15 cellular contexts compared by ENCODE assay signal in the genomic region with DNA sequence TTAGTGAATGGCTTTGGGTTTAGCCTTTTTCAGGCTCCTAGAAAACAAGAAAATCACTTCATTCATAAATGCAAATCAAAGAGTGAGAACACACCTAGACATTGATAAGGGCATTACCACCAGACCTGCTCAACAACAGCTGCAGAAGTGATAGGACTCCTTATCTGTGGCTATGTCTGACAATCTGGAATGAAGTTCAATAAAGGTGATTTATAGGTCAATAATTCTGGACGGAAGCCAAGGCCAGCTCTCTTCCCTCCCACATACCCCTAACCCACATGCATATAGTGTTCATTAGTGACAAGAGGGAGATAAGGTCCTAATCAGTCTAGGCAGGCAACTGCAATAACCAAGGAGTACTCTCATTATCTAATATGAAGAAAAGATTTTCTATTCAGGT.
DNase-seq lines count a peak whose midpoint lies in the region; ATAC-seq and TF ChIP-seq lines count a peak whose summit lies in the region.
"Had no signal": no experiment of that assay in that cellular context is flagged by ENCODE, and none has a peak within 500 bp of the region (broad histone marks: within the 10 kb centered on the region; RNA-seq: fewer than 3 reads in every experiment).

No MANE protein-coding gene starts in this region.

- TF ChIP-seq CTCF in DND-41 (IDR thresholded peaks at IDR 0.05; ENCODE audit: borderline replicate concordance, extremely low read depth, low read length, poor library complexity, severe bottlenecking) (no peak), Loucy (conservative IDR thresholded peaks at IDR 0.05; ENCODE audit: low read length) (no peak), GM20000 (IDR thresholded peaks at IDR 0.05; ENCODE audit: extremely low read depth, missing control alignments) (no peak), ovary (IDR thresholded peaks at IDR 0.05) (no peak)

- H3K4me2 ChIP-seq in DND-41 (ENCODE audit: insufficient read depth, low read length) (no peak overlapping the region; the same call in 1 of the 2 replicates), Loucy (ENCODE audit: low read depth, low read length, poor library complexity, severe bottlenecking) (peak overlapping the region; percentile 72)

- H3K9me2 ChIP-seq in Loucy (replicated peaks; ENCODE audit: low read depth, low read length), result no peaks in the 10 kb centered on the region

- TF ChIP-seq EP300 in ovary (IDR thresholded peaks at IDR 0.05), result no peak

- no peak for ATAC-seq in DND-41 (ENCODE audit: insufficient read depth, low read depth)
- no peak for ATAC-seq in activated naive CD8-positive, alpha-beta T cell treated with anti-CD3 and anti-CD28 coated beads, Interleukin-2, amount 50 U/mL, for 24 hours
- no peak for ATAC-seq in naive thymus-derived CD4-positive, alpha-beta T cell
- no peak for ATAC-seq in HG02852 (IDR thresholded peaks at IDR 0.05; ENCODE audit: unreplicated experiment)
- ATAC-seq: psoas muscle had no signal

- peak overlapping the region; percentile 74 for H3K27ac ChIP-seq in DND-41 (ENCODE audit: low read length)
- H3K27ac ChIP-seq in naive thymus-derived CD4-positive, alpha-beta T cell (ENCODE audit: low read depth, low read length), result peak overlapping the region; percentile 97
- no peak overlapping the region for H3K27ac ChIP-seq in ovary
- H3K27ac ChIP-seq: GM23248, psoas muscle, SJSA1 had no signal

- H3K4me3 ChIP-seq in DND-41 (ENCODE audit: low read depth in 1 of 2, low read length in 2 of 2) (no peak overlapping the region), Loucy (ENCODE audit: low read length, poor library complexity, severe bottlenecking) (peak overlapping the region; percentile 52), ovary (no peak overlapping the region)
- H3K4me3 ChIP-seq in naive thymus-derived CD4-positive, alpha-beta T cell (ENCODE audit: low read length), result peak overlapping the region; percentile 10
- H3K4me3 ChIP-seq: GM23248, left lung, psoas muscle, SJSA1 had no signal

- H3K79me2 ChIP-seq in DND-41 (ENCODE audit: insufficient read depth, low read length), result peaks cover 65% of the 10 kb centered on the region
- H3K79me2 ChIP-seq in Loucy (ENCODE audit: insufficient read depth, low read length), result peaks cover 77% of the 10 kb centered on the region

- no peak for TF ChIP-seq POLR2A in ovary (IDR thresholded peaks at IDR 0.05)

- H3K27ac Mint-ChIP-seq in activated naive CD8-positive, alpha-beta T cell treated with anti-CD3 and anti-CD28 coated beads, Interleukin-2, amount 50 U/mL, for 24 hours, result peak overlapping the region; percentile 93
- H3K27ac Mint-ChIP-seq in naive thymus-derived CD4-positive, alpha-beta T cell, result peak overlapping the region; percentile 92 to 100 (median 98)

- H3K4me1 Mint-ChIP-seq in activated naive CD8-positive, alpha-beta T cell treated with anti-CD3 and anti-CD28 coated beads, Interleukin-2, amount 50 U/mL, for 24 hours, result peaks cover 98% of the 10 kb centered on the region
- peaks cover 85 to 100% (median 97%) of the 10 kb centered on the region in 7 donors for H3K4me1 Mint-ChIP-seq in naive thymus-derived CD4-positive, alpha-beta T cell

- H3K9ac ChIP-seq in DND-41 (ENCODE audit: low read depth, low read length) (no peak overlapping the region), Loucy (ENCODE audit: low read depth, low read length, poor library complexity, severe bottlenecking) (peak overlapping the region; percentile 76)
- H3K9ac ChIP-seq: GM23248 had no signal

- H3F3A ChIP-seq in Loucy (ENCODE audit: low read depth), result peaks cover 46% of the 10 kb centered on the region

- peaks cover 91% of the 10 kb centered on the region for H3K36me3 ChIP-seq in DND-41 (ENCODE audit: insufficient read depth, low read length)
- peaks cover 83% of the 10 kb centered on the region for H3K36me3 ChIP-seq in Loucy (ENCODE audit: insufficient read depth, low read length)
- peaks cover 52 to 71% (median 57%) of the 10 kb centered on the region in 3 experiments for H3K36me3 ChIP-seq in naive thymus-derived CD4-positive, alpha-beta T cell (ENCODE audit: control insufficient read depth in 2 of 3, insufficient read depth in 3 of 3, low read length in 3 of 3)
- H3K36me3 ChIP-seq in ovary, result no peaks in the 10 kb centered on the region

- 17 to 27% (median 24%) methylated on average over 1 of the region's 1 CpG for WGBS in ovary, 3 donors

- peak overlapping the region; percentile 73 for H3K4me3 Mint-ChIP-seq in activated naive CD8-positive, alpha-beta T cell treated with anti-CD3 and anti-CD28 coated beads, Interleukin-2, amount 50 U/mL, for 24 hours
- H3K4me3 Mint-ChIP-seq in naive thymus-derived CD4-positive, alpha-beta T cell, result peak overlapping the region; percentile 73 to 99 (median 84)

- peaks cover 88% of the 10 kb centered on the region for H3K36me3 Mint-ChIP-seq in activated naive CD8-positive, alpha-beta T cell treated with anti-CD3 and anti-CD28 coated beads, Interleukin-2, amount 50 U/mL, for 24 hours (ENCODE audit: low read depth)
- peaks cover 32 to 92% (median 88%) of the 10 kb centered on the region in 5 donors for H3K36me3 Mint-ChIP-seq in naive thymus-derived CD4-positive, alpha-beta T cell

- H4K20me1 ChIP-seq in DND-41 (ENCODE audit: insufficient read depth, low read length), result peaks cover 2% of the 10 kb centered on the region; the same call in 1 of the 2 replicates
- no peaks in the 10 kb centered on the region for H4K20me1 ChIP-seq in Loucy (ENCODE audit: insufficient read depth, low read length, poor library complexity, severe bottlenecking)

- H3K27me3 ChIP-seq in DND-41 (ENCODE audit: insufficient read depth, low read length, poor library complexity) (no peaks in the 10 kb centered on the region), Loucy (ENCODE audit: insufficient read depth, low read length, poor library complexity, severe bottlenecking) (no peaks in the 10 kb centered on the region), ovary (no peaks in the 10 kb centered on the region)
- H3K27me3 ChIP-seq in naive thymus-derived CD4-positive, alpha-beta T cell (ENCODE audit: control insufficient read depth in 2 of 2, insufficient read depth in 2 of 2, low read length in 2 of 2), result no peaks in the 10 kb centered on the region
- H3K27me3 ChIP-seq: left lung, SJSA1 had no signal

- no peak overlapping the region for H2AFZ ChIP-seq in DND-41 (ENCODE audit: low read depth, low read length)
- H2AFZ ChIP-seq in Loucy (ENCODE audit: low read length), result no peak overlapping the region
- H2AFZ ChIP-seq: GM23248 had no signal

- H3K4me1 ChIP-seq in DND-41 (ENCODE audit: insufficient read depth, low read length) (peaks cover 95% of the 10 kb centered on the region), Loucy (ENCODE audit: insufficient read depth, low read length, poor library complexity, severe bottlenecking) (peaks cover 97% of the 10 kb centered on the region), ovary (ENCODE audit: insufficient read depth) (peaks cover 43% of the 10 kb centered on the region)
- H3K4me1 ChIP-seq in naive thymus-derived CD4-positive, alpha-beta T cell (ENCODE audit: control insufficient read depth in 2 of 2, insufficient read depth in 2 of 2, low read length in 2 of 2), result peaks cover 98 to 100% of the 10 kb centered on the region in 2 donors

- intact Hi-C loops in naive thymus-derived CD4-positive, alpha-beta T cell (cut with micrococcal nuclease), result loop anchor here (1.0 to 10.0 kb wide), 11 partner anchors 9 to 441 kb away; partner anchors contain the start of gene FLI1 (in 1 of the 2)
- intact Hi-C loops in ovary (cut with DNase I), result no loop called here

- H3K27me3 Mint-ChIP-seq in activated naive CD8-positive, alpha-beta T cell treated with anti-CD3 and anti-CD28 coated beads, Interleukin-2, amount 50 U/mL, for 24 hours, result no peaks in the 10 kb centered on the region
- no peaks in the 10 kb centered on the region for H3K27me3 Mint-ChIP-seq in naive thymus-derived CD4-positive, alpha-beta T cell

- in situ Hi-C loops in G401 (cut with HindIII; ENCODE audit: low sequenced_read_pairs), result no loop called here

- CTCF ChIA-PET in naive thymus-derived CD4-positive, alpha-beta T cell (lab: Charles Lee), result interaction anchor here (0.9 to 2.4 kb wide), 11 partner anchors 8 to 186 kb away, joined by 3 to 15 read pairs (median 4); no protein-coding TSS in a partner anchor

- H3K9me3 ChIP-seq in DND-41 (ENCODE audit: insufficient read depth, low read length, severe bottlenecking) (no peaks in the 10 kb centered on the region), Loucy (ENCODE audit: insufficient read depth, low read depth, low read length) (no peaks in the 10 kb centered on the region), ovary (no peaks in the 10 kb centered on the region)
- H3K9me3 ChIP-seq in naive thymus-derived CD4-positive, alpha-beta T cell (ENCODE audit: control insufficient read depth in 2 of 3, low read length in 3 of 3), result no peaks in the 10 kb centered on the region
- H3K9me3 ChIP-seq: left lung, psoas muscle, SJSA1 had no signal

- no peaks in the 10 kb centered on the region for H3K9me3 Mint-ChIP-seq in activated naive CD8-positive, alpha-beta T cell treated with anti-CD3 and anti-CD28 coated beads, Interleukin-2, amount 50 U/mL, for 24 hours
- H3K9me3 Mint-ChIP-seq in naive thymus-derived CD4-positive, alpha-beta T cell, result peaks cover 0 to 1% (median 0%) of the 10 kb centered on the region in 11 donors

- POLR2A ChIA-PET in naive thymus-derived CD4-positive, alpha-beta T cell (lab: Charles Lee), result interaction anchor here (0.7 to 23.5 kb wide), 19 partner anchors 8 to 180 kb away, joined by 3 to 560 read pairs (median 5); no protein-coding TSS in a partner anchor

- DNase-seq in DND-41 (no peak), GM20000 (ENCODE audit: low spot score) (no peak), G401 (ENCODE audit: low spot score) (no peak), ovary (no peak)
- no peak for DNase-seq in activated naive CD8-positive, alpha-beta T cell treated with anti-CD3 and anti-CD28 coated beads, Interleukin-2, amount 50 U/mL, for 24 hours
- DNase-seq in naive thymus-derived CD4-positive, alpha-beta T cell, result no peak
- DNase-seq: anterior cingulate cortex, GM23248, left lung, NCI-H1930, NCI-H82, psoas muscle had no signal

Comparison
In these comparisons a context has a peak if more than half of its experiments do, and no peak if none do; other contexts are left out.
1. H3K27ac ChIP-seq: peak in DND-41 (single experiment) and naive thymus-derived CD4-positive, alpha-beta T cell (single experiment); none in ovary (0 of 2).
2. H3K4me3 ChIP-seq: peak in Loucy (single experiment) and naive thymus-derived CD4-positive, alpha-beta T cell (single experiment); none in DND-41 (0 of 2) and ovary (single experiment).
3. intact Hi-C loops: an anchor here in naive thymus-derived CD4-positive, alpha-beta T cell (1.0 to 10.0 kb wide); none called in ovary.